Comparison of ENCODE assay signal across 1 cellular context in genomic region chr16:57601801-57602478, GRCh38.
TF ChIP-seq lines count a peak whose summit lies in the region.

No MANE protein-coding gene starts in this region.

TF ChIP-seq in H1, 55 proteins besides CTCF, POLR2A, EP300 and RAD21:
- no peak for TF ChIP-seq JUND (IDR thresholded peaks at IDR 0.05; ENCODE audit: low read length)
- no peak for TF ChIP-seq RXRA (IDR thresholded peaks at IDR 0.05; ENCODE audit: insufficient read depth, low read depth, low read length)
- no peak for TF ChIP-seq CEBPB (IDR thresholded peaks at IDR 0.05; ENCODE audit: low read depth, low read length)
- TF ChIP-seq GABPA (IDR thresholded peaks at IDR 0.05; ENCODE audit: borderline replicate concordance, insufficient read depth, low read length): no peak
- TF ChIP-seq MAX (IDR thresholded peaks at IDR 0.05): no peak
- TF ChIP-seq SRF (IDR thresholded peaks at IDR 0.05; ENCODE audit: low read depth, low read length): no peak
- no peak for TF ChIP-seq CHD1 (IDR thresholded peaks at IDR 0.05; ENCODE audit: low read depth, low read length)
- TF ChIP-seq PHF8 (conservative IDR thresholded peaks at IDR 0.05; ENCODE audit: low read depth, low read length): no peak
- TF ChIP-seq E2F6 (IDR thresholded peaks at IDR 0.05): no peak
- TF ChIP-seq YY1 (IDR thresholded peaks at IDR 0.05; ENCODE audit: low read depth, low read length): no peak
- TF ChIP-seq RBBP5 (IDR thresholded peaks at IDR 0.05; ENCODE audit: borderline replicate concordance, low read depth, low read length): no peak
- no peak for TF ChIP-seq CBX5 (IDR thresholded peaks at IDR 0.05; ENCODE audit: low read depth, low read length)
- TF ChIP-seq SP4 (IDR thresholded peaks at IDR 0.05; ENCODE audit: low read length): no peak
- no peak for TF ChIP-seq ASH2L (IDR thresholded peaks at IDR 0.05; ENCODE audit: low read length)
- no peak for TF ChIP-seq CHD2 (IDR thresholded peaks at IDR 0.05; ENCODE audit: low read length)
- TF ChIP-seq RFX5 (IDR thresholded peaks at IDR 0.05; ENCODE audit: borderline replicate concordance, low read depth, low read length): no peak
TF ChIP-seq in H1: peak in this region for 0.
